ENCODE assay signal across 15 cellular contexts in genomic region chr11:86775342-86775741, GRCh38. TPM values are rescaled to one million over a fixed set of nuclear protein-coding genes. Genes with fewer than 3 reads are reported as not detected.
DNase-seq lines count a peak whose midpoint lies in the region; ATAC-seq and TF ChIP-seq lines count a peak whose summit lies in the region.
"Had no signal": no experiment of that assay in that cellular context is flagged by ENCODE, and none has a peak within 500 bp of the region (broad histone marks: within the 10 kb centered on the region; RNA-seq: fewer than 3 reads in every experiment).

No MANE protein-coding gene starts in this region.

- H3K9ac ChIP-seq in trophoblast cell (ENCODE audit: low read length) (no peak overlapping the region), neuronal stem cell (ENCODE audit: low read depth, low read length, poor library complexity) (no peak overlapping the region)
- H3K9ac ChIP-seq: BLaER1 had no signal

- H3K79me2 ChIP-seq in trophoblast cell (ENCODE audit: control insufficient read depth, insufficient read depth, low read length, poor library complexity) = no peaks in the 10 kb centered on the region

- H2BK120ac ChIP-seq in trophoblast cell (ENCODE audit: insufficient read depth, low read length, poor library complexity) (no peak overlapping the region), neuronal stem cell (ENCODE audit: low read depth, low read length) (no peak overlapping the region)

- no peak for TF ChIP-seq CTCF in HEK293 (tag by site-specific recombination; IDR thresholded peaks at IDR 0.05)
- TF ChIP-seq CTCF in foreskin keratinocyte (conservative IDR thresholded peaks at IDR 0.05) = no peak

- H3K18ac ChIP-seq in trophoblast cell (ENCODE audit: low read length) = no peak overlapping the region
- H3K18ac ChIP-seq in neuronal stem cell (ENCODE audit: low read length) = no peak overlapping the region

- H3K4me1 ChIP-seq in HEK293 (ENCODE audit: control insufficient read depth, insufficient read depth, low read length) = peaks cover 4% of the 10 kb centered on the region; the same call in 1 of the 2 replicates
- H3K4me1 ChIP-seq in foreskin keratinocyte = no peaks in the 10 kb centered on the region
- H3K4me1 ChIP-seq in trophoblast cell (ENCODE audit: control insufficient read depth in 1 of 2, insufficient read depth in 2 of 2, low read length in 2 of 2) = peaks cover 3% of the 10 kb centered on the region in 2 experiments
- no peaks in the 10 kb centered on the region for H3K4me1 ChIP-seq in neuronal stem cell (ENCODE audit: control insufficient read depth in 2 of 2, insufficient read depth in 1 of 2, low read depth in 1 of 2, low read length in 2 of 2)
- H3K4me1 ChIP-seq: BLaER1 had no signal

- no peak overlapping the region for H2AK5ac ChIP-seq in trophoblast cell (ENCODE audit: low read length)
- H2AK5ac ChIP-seq in neuronal stem cell (ENCODE audit: low read depth, low read length) = no peak overlapping the region

- H4K91ac ChIP-seq in trophoblast cell (ENCODE audit: low read depth, low read length) (no peak overlapping the region), neuronal stem cell (ENCODE audit: low read depth, low read length, poor library complexity) (no peak overlapping the region)

- CTCF ChIA-PET in HEK293 (lab: Yijun Ruan, JAX) = interaction anchor here (1.1 kb wide), 1 partner anchor 320 kb away, joined by 3 read pairs; no protein-coding TSS in a partner anchor

- H4K12ac ChIP-seq in trophoblast cell (ENCODE audit: low read depth, low read length) = no peak overlapping the region

- WGBS in trophoblast cell (ENCODE audit: extremely low coverage, insufficient coverage, insufficient read length) = no CpG with 5 or more reads among the region's 3 CpGs
- WGBS in neuronal stem cell (ENCODE audit: extremely low coverage in 2 of 2, insufficient read length in 2 of 2, insufficient replicate concordance in 1 of 2), 2 donors = no CpG with 5 or more reads among the region's 3 CpGs

- H4K8ac ChIP-seq in trophoblast cell (ENCODE audit: low read depth, low read length) (no peak overlapping the region), neuronal stem cell (ENCODE audit: low read depth, low read length) (no peak overlapping the region)

- H2BK5ac ChIP-seq in trophoblast cell (ENCODE audit: low read depth, low read length, poor library complexity) = no peak overlapping the region
- H2BK5ac ChIP-seq in neuronal stem cell (ENCODE audit: low read length) = no peak overlapping the region

- POLR2A ChIA-PET in HEK293 (lab: Yijun Ruan, JAX) = interaction anchor here (0.8 kb wide), 1 partner anchor 15 kb away, joined by 4 read pairs; no protein-coding TSS in a partner anchor

- peak overlapping the region; percentile 59 for H2BK12ac ChIP-seq in trophoblast cell (ENCODE audit: low read length)
- H2BK12ac ChIP-seq in neuronal stem cell (ENCODE audit: low read length) = no peak overlapping the region

- H3K23ac ChIP-seq in trophoblast cell (ENCODE audit: low read length) (no peak overlapping the region), neuronal stem cell (ENCODE audit: low read depth, low read length, poor library complexity) (no peak overlapping the region)

- H3K79me1 ChIP-seq in trophoblast cell (ENCODE audit: low read length) (no peaks in the 10 kb centered on the region), neuronal stem cell (ENCODE audit: low read depth, low read length) (no peaks in the 10 kb centered on the region)

- no peak overlapping the region for H3K4me3 ChIP-seq in HEK293 (ENCODE audit: low read depth, low read length)
- H3K4me3 ChIP-seq in trophoblast cell (ENCODE audit: low read depth, low read length) = no peak overlapping the region
- H3K4me3 ChIP-seq in neuronal stem cell (ENCODE audit: low read length in 2 of 2) = no peak overlapping the region
- H3K4me3 ChIP-seq: BLaER1 had no signal

- no peaks in the 10 kb centered on the region for H3K9me3 ChIP-seq in HEK293 (ENCODE audit: control insufficient read depth, insufficient read depth, low read depth, low read length)
- H3K9me3 ChIP-seq in trophoblast cell (ENCODE audit: insufficient read depth, low read depth, low read length) = no peaks in the 10 kb centered on the region
- H3K9me3 ChIP-seq in neuronal stem cell (replicated peaks in 1 of 2; ENCODE audit: control insufficient read depth in 2 of 2, insufficient read depth in 1 of 2, low read depth in 1 of 2, low read length in 2 of 2) = peaks cover 4 to 7% of the 10 kb centered on the region in 2 donors
- H3K9me3 ChIP-seq: Caco-2 had no signal

- H3K27me3 ChIP-seq in foreskin keratinocyte (no peaks in the 10 kb centered on the region), trophoblast cell (ENCODE audit: insufficient read depth, low read length) (no peaks in the 10 kb centered on the region), neuronal stem cell (ENCODE audit: control insufficient read depth in 3 of 3, insufficient read depth in 3 of 3, low read depth in 1 of 3, low read length in 3 of 3) (no peaks in the 10 kb centered on the region)
- H3K27me3 ChIP-seq: BLaER1 had no signal

- ATAC-seq in foreskin keratinocyte = peak; percentile 47
- ATAC-seq in GM21825 (IDR thresholded peaks at IDR 0.05; ENCODE audit: unreplicated experiment) = no peak

- H3K14ac ChIP-seq in trophoblast cell (ENCODE audit: low read length) = no peak overlapping the region
- H3K14ac ChIP-seq in neuronal stem cell (ENCODE audit: low read length) = no peak overlapping the region

- no peak overlapping the region for H2BK15ac ChIP-seq in neuronal stem cell (ENCODE audit: low read length)

- no peak overlapping the region for H2AFZ ChIP-seq in trophoblast cell (ENCODE audit: insufficient read depth, low read length, poor library complexity)
- H2AFZ ChIP-seq in neuronal stem cell (ENCODE audit: low read length) = no peak overlapping the region

- H3K36me3 ChIP-seq in HEK293 (ENCODE audit: control insufficient read depth in 2 of 2, insufficient read depth in 1 of 2, low read length in 2 of 2) = no peaks in the 10 kb centered on the region
- H3K36me3 ChIP-seq in trophoblast cell (ENCODE audit: control insufficient read depth in 1 of 2, insufficient read depth in 2 of 2, low read length in 2 of 2) = no peaks in the 10 kb centered on the region
- H3K36me3 ChIP-seq in neuronal stem cell (replicated peaks in 1 of 2; ENCODE audit: control insufficient read depth in 2 of 2, insufficient read depth in 2 of 2, low read length in 2 of 2) = no peaks in the 10 kb centered on the region
- H3K36me3 ChIP-seq: BLaER1 had no signal

- H3K4me2 ChIP-seq in trophoblast cell (ENCODE audit: low read length) = no peak overlapping the region
- no peak overlapping the region for H3K4me2 ChIP-seq in neuronal stem cell (ENCODE audit: insufficient read depth, low read length, poor library complexity, severe bottlenecking)
- H3K4me2 ChIP-seq: BLaER1 had no signal

- H3K27ac ChIP-seq in HEK293 (ENCODE audit: extremely low read depth, low read depth, low read length) (no peak overlapping the region), foreskin keratinocyte (no peak overlapping the region), trophoblast cell (ENCODE audit: low read depth, low read length) (no peak overlapping the region), neuronal stem cell (replicated peaks; ENCODE audit: low read length) (no peak overlapping the region)
- H3K27ac ChIP-seq: 22Rv1, BLaER1 had no signal

- no peak overlapping the region for H3K4ac ChIP-seq in trophoblast cell (ENCODE audit: low read depth, low read length)
- H3K4ac ChIP-seq in neuronal stem cell (ENCODE audit: low read length) = no peak overlapping the region

- DNase-seq in NCI-H69 (lab: John Stamatoyannopoulos, UW) (peak; percentile 43), foreskin keratinocyte (peak in 1 of 2 donors; percentile 11), trophoblast cell (no peak), neuronal stem cell (ENCODE audit: low spot score) (no peak), NCI-H1417 treated with DMSO at 0.1 percent for 48 hours (lab: John Stamatoyannopoulos, UW) (no peak)
- DNase-seq: AML-193; Caco-2; CD8-positive, alpha-beta memory T cell; DND-41; GDM1; HCEC 1CT had no signal

RNA-seq across cellular contexts. Expression of gene PRSS23, which starts 25.0 kb away (rescaled TPM):
- total RNA-seq in foreskin keratinocyte = 104 and 117 TPM in 2 replicates
- polyA plus RNA-seq in foreskin keratinocyte = 72.7 and 77.6 TPM in 2 replicates
- 180 and 185 TPM in 2 replicates for polyA plus RNA-seq in trophoblast cell (2013)
- 287 TPM for polyA plus RNA-seq in neuronal stem cell (2013, experiment 1 of 2)
- 281 TPM for polyA plus RNA-seq in neuronal stem cell (2013, experiment 2 of 2)
